16 cellular contexts compared by ENCODE assay signal in genomic region chr6:30063315-30063714, GRCh38. TPM values are rescaled to one million over a fixed set of nuclear protein-coding genes. Genes with fewer than 3 reads are reported as not detected.
DNase-seq lines count a peak whose midpoint lies in the region; ATAC-seq and TF ChIP-seq lines count a peak whose summit lies in the region.
"Had no signal": no experiment of that assay in that cellular context is flagged by ENCODE, and none has a peak within 500 bp of the region (broad histone marks: within the 10 kb centered on the region; RNA-seq: fewer than 3 reads in every experiment).

No MANE protein-coding gene starts in this region.

- peak overlapping the region; percentile 79 for H3K27ac Mint-ChIP-seq in activated T-cell treated with anti-CD3 and anti-CD28 coated beads, Interleukin-2, amount 50 U/mL, for 24 hours
- peak overlapping the region; percentile 19 for H3K27ac Mint-ChIP-seq in activated naive CD8-positive, alpha-beta T cell treated with anti-CD3 and anti-CD28 coated beads, Interleukin-2, amount 10 ng/mL, durations not matched to agents 7 days and 5 days
- no peak overlapping the region for H3K27ac Mint-ChIP-seq in nephron progenitor cell

- TF ChIP-seq CTCF in NB4 (IDR thresholded peaks at IDR 0.05; ENCODE audit: low read depth, low read length) (no peak), nephron progenitor cell (IDR thresholded peaks at IDR 0.05) (no peak), dorsolateral prefrontal cortex (IDR thresholded peaks at IDR 0.05 in 54 of 56, conservative IDR thresholded peaks at IDR 0.05 in 2 of 56; ENCODE audit: low read depth in 1 of 56, partially characterized antibody in 56 of 56) (no peak)

- peaks cover 60% of the 10 kb centered on the region for H3K4me1 Mint-ChIP-seq in activated T-cell treated with anti-CD3 and anti-CD28 coated beads, Interleukin-2, amount 50 U/mL, for 24 hours (ENCODE audit: low read depth)
- H3K4me1 Mint-ChIP-seq in activated naive CD8-positive, alpha-beta T cell treated with anti-CD3 and anti-CD28 coated beads, Interleukin-2, amount 10 ng/mL, durations not matched to agents 7 days and 5 days, result peaks cover 45% of the 10 kb centered on the region
- H3K4me1 Mint-ChIP-seq in nephron progenitor cell, result peaks cover 61% of the 10 kb centered on the region

- H3K27me3 ChIP-seq in dorsolateral prefrontal cortex, result no peaks in the 10 kb centered on the region
- H3K27me3 ChIP-seq: Peyer's patch had no signal

- intact Hi-C loops in dorsolateral prefrontal cortex (cut with DNase I), result loop anchor here in 1 of 2 donors (10.0 kb wide), 1 partner anchor 409 kb away; the partner anchor contains the start of gene MOG

- TF ChIP-seq POLR2A in NB4 (IDR thresholded peaks at IDR 0.05; ENCODE audit: extremely low read depth, insufficient read length), result no peak

- peaks cover 69% of the 10 kb centered on the region for H3K36me3 Mint-ChIP-seq in activated T-cell treated with anti-CD3 and anti-CD28 coated beads, Interleukin-2, amount 50 U/mL, for 24 hours (ENCODE audit: low read depth)
- H3K36me3 Mint-ChIP-seq in activated naive CD8-positive, alpha-beta T cell treated with anti-CD3 and anti-CD28 coated beads, Interleukin-2, amount 10 ng/mL, durations not matched to agents 7 days and 5 days, result peaks cover 20% of the 10 kb centered on the region
- peaks cover 31% of the 10 kb centered on the region for H3K36me3 Mint-ChIP-seq in nephron progenitor cell (ENCODE audit: low read depth)

- peak overlapping the region; percentile 97 for H3K4me3 Mint-ChIP-seq in activated T-cell treated with anti-CD3 and anti-CD28 coated beads, Interleukin-2, amount 50 U/mL, for 24 hours
- peak overlapping the region; percentile 42 for H3K4me3 Mint-ChIP-seq in activated naive CD8-positive, alpha-beta T cell treated with anti-CD3 and anti-CD28 coated beads, Interleukin-2, amount 10 ng/mL, durations not matched to agents 7 days and 5 days
- H3K4me3 Mint-ChIP-seq in nephron progenitor cell, result peak overlapping the region; percentile 72

- H3K27me3 Mint-ChIP-seq in activated T-cell treated with anti-CD3 and anti-CD28 coated beads, Interleukin-2, amount 50 U/mL, for 24 hours, result no peaks in the 10 kb centered on the region
- no peaks in the 10 kb centered on the region for H3K27me3 Mint-ChIP-seq in activated naive CD8-positive, alpha-beta T cell treated with anti-CD3 and anti-CD28 coated beads, Interleukin-2, amount 10 ng/mL, durations not matched to agents 7 days and 5 days
- H3K27me3 Mint-ChIP-seq in nephron progenitor cell (ENCODE audit: low read depth, poor library complexity), result peaks cover 7% of the 10 kb centered on the region

- H3K9me3 Mint-ChIP-seq in activated T-cell treated with anti-CD3 and anti-CD28 coated beads, Interleukin-2, amount 50 U/mL, for 24 hours, result peaks cover 6% of the 10 kb centered on the region
- H3K9me3 Mint-ChIP-seq in activated naive CD8-positive, alpha-beta T cell treated with anti-CD3 and anti-CD28 coated beads, Interleukin-2, amount 10 ng/mL, durations not matched to agents 7 days and 5 days, result no peaks in the 10 kb centered on the region
- H3K9me3 Mint-ChIP-seq in nephron progenitor cell, result no peaks in the 10 kb centered on the region

- H3K27ac ChIP-seq in dorsolateral prefrontal cortex, result no peak overlapping the region
- H3K27ac ChIP-seq: left ventricle myocardium inferior, Peyer's patch had no signal

- DNase-seq in activated T-cell treated with anti-CD3 and anti-CD28 coated beads, Interleukin-2, amount 50 U/mL, for 24 hours, result no peak
- DNase-seq in activated T-cell treated with anti-CD3 and anti-CD28 coated beads, Interleukin-2, amount 50 U/mL, for 1 hour, result no peak
- no peak for DNase-seq in NB4 (ENCODE audit: low read depth)
- no peak for DNase-seq in activated naive CD8-positive, alpha-beta T cell treated with anti-CD3 and anti-CD28 coated beads, Interleukin-2, amount 10 ng/mL, durations not matched to agents 7 days and 5 days
- DNase-seq in nephron progenitor cell, result no peak
- no peak for DNase-seq in dorsolateral prefrontal cortex
- no peak for DNase-seq in anterior cingulate cortex (lab: John Stamatoyannopoulos, UW)
- DNase-seq in DMS53 (lab: John Stamatoyannopoulos, UW), result no peak
- DNase-seq: ACHN; left ventricle myocardium inferior; NCI-H2029 treated with DMSO at 0.1 percent for 48 hours; NCI-H526; Peyer's patch; stimulated activated CD4-positive, alpha-beta T cell treated with anti-CD3 and anti-CD28 coated beads, Interleukin-1b, Interleukin-23, amount 100 ng/mL, for 48 hours had no signal

- ATAC-seq in activated naive CD8-positive, alpha-beta T cell treated with anti-CD3 and anti-CD28 coated beads, Interleukin-2, amount 10 ng/mL, durations not matched to agents 7 days and 5 days (ENCODE audit: low read depth), result no peak

- POLR2A ChIA-PET in activated naive CD8-positive, alpha-beta T cell treated with anti-CD3 and anti-CD28 coated beads, Interleukin-2, amount 10 ng/mL, durations not matched to agents 7 days and 5 days (lab: Charles Lee), result no interaction called here

- H3K4me3 ChIP-seq in NB4 (ENCODE audit: low read depth, low read length) (peak overlapping the region; percentile 35), dorsolateral prefrontal cortex (no peak overlapping the region)
- H3K4me3 ChIP-seq: left ventricle myocardium inferior, Peyer's patch had no signal

RNA-seq across cellular contexts. Expression of gene POLR1H, which starts 2.2 kb away (rescaled TPM):
- total RNA-seq in activated naive CD8-positive, alpha-beta T cell treated with anti-CD3 and anti-CD28 coated beads, Interleukin-2, amount 10 ng/mL, durations not matched to agents 7 days and 5 days, result 10 to 100 TPM; 55.5 to 55.6 TPM
- 10 to 100 TPM in 54 of 120 experiments, 1 to 10 TPM in 66; 4.4 to 22.2 (median 9.5) TPM for total RNA-seq in dorsolateral prefrontal cortex

RNA-seq across cellular contexts. Expression of gene PPP1R11, which starts 3.7 kb away (rescaled TPM):
- total RNA-seq in activated naive CD8-positive, alpha-beta T cell treated with anti-CD3 and anti-CD28 coated beads, Interleukin-2, amount 10 ng/mL, durations not matched to agents 7 days and 5 days, result 10 to 100 TPM; 52.5 to 53.8 TPM
- 10 to 100 TPM; 44.4 to 86.3 (median 63.9) TPM for total RNA-seq in dorsolateral prefrontal cortex

RNA-seq across cellular contexts. Expression of gene RNF39, which starts 12.3 kb away (rescaled TPM):
- total RNA-seq in activated naive CD8-positive, alpha-beta T cell treated with anti-CD3 and anti-CD28 coated beads, Interleukin-2, amount 10 ng/mL, durations not matched to agents 7 days and 5 days, result not detected
- total RNA-seq in dorsolateral prefrontal cortex, result under 1 TPM in 7 of 120 experiments, not detected in 113; 0.23 to 0.49 (median 0.26) TPM
- total RNA-seq: fibroblast of villous mesenchyme, left ventricle myocardium inferior had no signal

RNA-seq across cellular contexts. Expression of gene TRIM31, which starts 49.6 kb away (rescaled TPM):
- not detected for total RNA-seq in activated naive CD8-positive, alpha-beta T cell treated with anti-CD3 and anti-CD28 coated beads, Interleukin-2, amount 10 ng/mL, durations not matched to agents 7 days and 5 days
- total RNA-seq in dorsolateral prefrontal cortex, result not detected
- total RNA-seq: bronchial epithelial cell, fibroblast of villous mesenchyme, left ventricle myocardium inferior had no signal

Comparison
In these comparisons a context has a peak if more than half of its experiments do, and no peak if none do; other contexts are left out.
1. H3K4me3 Mint-ChIP-seq: peak in every context shown above with its lines; median percentile 97 in activated T-cell treated with anti-CD3 and anti-CD28 coated beads, Interleukin-2, amount 50 U/mL, for 24 hours; 72 in nephron progenitor cell; 42 in activated naive CD8-positive, alpha-beta T cell treated with anti-CD3 and anti-CD28 coated beads, Interleukin-2, amount 10 ng/mL, durations not matched to agents 7 days and 5 days.